ENCODE assay signal across 11 cellular contexts in the genomic region with DNA sequence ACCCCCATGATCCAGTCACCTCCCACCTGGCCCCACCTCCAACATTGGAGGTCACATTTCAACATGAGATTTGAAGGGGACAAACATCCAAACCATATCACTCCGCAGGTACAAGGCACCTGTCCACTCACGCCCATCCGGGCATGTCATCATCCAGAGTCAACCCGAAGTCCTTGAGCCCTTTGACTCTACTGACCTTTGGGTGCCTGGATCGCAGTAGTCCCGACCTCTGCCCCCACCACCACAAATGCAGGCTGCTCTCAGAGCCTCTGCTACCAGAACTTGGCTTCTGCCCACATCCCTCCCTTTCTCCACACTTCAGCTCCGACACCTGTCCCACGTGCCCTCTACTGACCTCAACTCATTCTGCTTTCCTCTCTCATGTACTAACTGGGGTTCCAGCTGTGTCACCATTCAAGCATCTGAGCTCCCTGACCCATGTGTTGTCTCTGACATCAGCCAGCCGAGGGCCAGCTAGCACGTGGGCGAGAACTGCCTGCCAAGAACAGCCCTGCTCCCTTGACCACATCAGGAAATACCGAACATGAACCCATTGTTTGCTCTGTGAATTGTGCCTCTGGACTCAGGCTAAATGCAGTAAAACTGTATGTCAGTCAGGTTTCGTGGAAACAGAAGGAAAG.
DNase-seq lines count a peak whose midpoint lies in the region; ATAC-seq and TF ChIP-seq lines count a peak whose summit lies in the region.
"Had no signal": no experiment of that assay in that cellular context is flagged by ENCODE, and none has a peak within 500 bp of the region (broad histone marks: within the 10 kb centered on the region; RNA-seq: fewer than 3 reads in every experiment).

No MANE protein-coding gene starts in this region.

- H3K36me3 Mint-ChIP-seq in brain, result no peaks in the 10 kb centered on the region

- H3K9me3 Mint-ChIP-seq in brain, result peaks cover 0 to 11% (median 0%) of the 10 kb centered on the region in 5 experiments
- H3K9me3 Mint-ChIP-seq: immature natural killer cell had no signal

- peaks cover 75% of the 10 kb centered on the region for H3K4me1 Mint-ChIP-seq in brain
- H3K4me1 Mint-ChIP-seq: immature natural killer cell had no signal

- no peak for ATAC-seq in GM18511 (IDR thresholded peaks at IDR 0.05; ENCODE audit: unreplicated experiment)
- ATAC-seq: activated CD8-positive, alpha-beta T cell treated with anti-CD3 and anti-CD28 coated beads, Interleukin-2, amount 10 ng/mL, durations not matched to agents 7 days and 5 days had no signal

- peak; percentile 4 for DNase-seq in LoVo (ENCODE audit: low spot score)
- peak; percentile 68 for DNase-seq in islet precursor cell
- peak; percentile 94 for DNase-seq in superior temporal gyrus (ENCODE audit: extremely low spot score)
- no peak for DNase-seq in NCI-H1105 treated with DMSO at 0.1 percent for 48 hours (lab: John Stamatoyannopoulos, UW)
- no peak for DNase-seq in GM19240 (ENCODE audit: insufficient read length, low spot score)
- DNase-seq in activated CD4-positive, alpha-beta T cell treated with anti-CD3 and anti-CD28 coated beads, Interleukin-2, amount 50 U/mL, for 48 hours, result no peak
- DNase-seq: activated CD8-positive, alpha-beta T cell treated with anti-CD3 and anti-CD28 coated beads, Interleukin-2, amount 10 ng/mL, durations not matched to agents 7 days and 5 days; immature natural killer cell; NCI-H1048 had no signal

- peaks cover 4% of the 10 kb centered on the region for H3K27me3 Mint-ChIP-seq in brain

- no peak for TF ChIP-seq CTCF in brain (conservative IDR thresholded peaks at IDR 0.05)

- peak overlapping the region; percentile 8 to 69 (median 29) for H3K27ac Mint-ChIP-seq in brain
- H3K27ac Mint-ChIP-seq: activated CD8-positive, alpha-beta T cell treated with anti-CD3 and anti-CD28 coated beads, Interleukin-2, amount 10 ng/mL, durations not matched to agents 7 days and 5 days; immature natural killer cell had no signal

- peak overlapping the region in 1 of 5 experiments; percentile 13 for H3K4me3 Mint-ChIP-seq in brain
- H3K4me3 Mint-ChIP-seq: activated CD8-positive, alpha-beta T cell treated with anti-CD3 and anti-CD28 coated beads, Interleukin-2, amount 10 ng/mL, durations not matched to agents 7 days and 5 days; immature natural killer cell had no signal

Comparison
In these comparisons a context has a peak if more than half of its experiments do, and no peak if none do; other contexts are left out.
1. DNase-seq: peak in LoVo (single experiment), islet precursor cell (single experiment) and superior temporal gyrus (single experiment); none in NCI-H1105 treated with DMSO at 0.1 percent for 48 hours (single experiment), GM19240 (single experiment) and activated CD4-positive, alpha-beta T cell treated with anti-CD3 and anti-CD28 coated beads, Interleukin-2, amount 50 U/mL, for 48 hours (0 of 2).